ENCODE assay signal across 1 cellular context in genomic region chr4:83284161-83285021, GRCh38.
TF ChIP-seq lines count a peak whose summit lies in the region.

TSS of gene COQ2 (minus strand) at chr4:83284798. CDS start at chr4:83284764, 34 bp downstream.

TF ChIP-seq in K562, 482 proteins besides CTCF, POLR2A, EP300 and RAD21 (continued from another document and continues in another):
- TF ChIP-seq CHAMP1 (IDR thresholded peaks at IDR 0.05) (no peak), E2F1 (CRISPR knock-in tag; IDR thresholded peaks at IDR 0.05) (peak; percentile 62; the same call in 1 of the 2 replicates), NR2C1 (IDR thresholded peaks at IDR 0.05) (no peak), NR2C1 (tag; IDR thresholded peaks at IDR 0.05) (no peak), EGR1 (conservative IDR thresholded peaks at IDR 0.05) (no peak), HLTF (IDR thresholded peaks at IDR 0.05) (no peak), ZNF282 (CRISPR knock-in tag; IDR thresholded peaks at IDR 0.05) (no peak), KAT7 (CRISPR knock-in tag; IDR thresholded peaks at IDR 0.05; ENCODE audit: borderline replicate concordance) (no peak), PYGO2 (tag; IDR thresholded peaks at IDR 0.05) (no peak), TEAD2 (tag; IDR thresholded peaks at IDR 0.05) (no peak), PHF21A (IDR thresholded peaks at IDR 0.05; ENCODE audit: borderline replicate concordance, low read depth) (no peak), NONO (IDR thresholded peaks at IDR 0.05; ENCODE audit: low read depth in 2 of 2, low read length in 1 of 2) (peak; percentile 88 to 96), E2F5 (CRISPR knock-in tag; IDR thresholded peaks at IDR 0.05) (peak; percentile 86), CBFA2T3 (IDR thresholded peaks at IDR 0.05) (no peak), GATAD2B (IDR thresholded peaks at IDR 0.05; ENCODE audit: borderline replicate concordance) (peak; percentile 98), NFE2L1 (tag; IDR thresholded peaks at IDR 0.05; ENCODE audit: borderline replicate concordance, low read depth) (no peak), POLR2B (IDR thresholded peaks at IDR 0.05; ENCODE audit: low read depth, partially characterized antibody) (peak; percentile 79), BMI1 (IDR thresholded peaks at IDR 0.05; ENCODE audit: low read length) (no peak), THAP12 (CRISPR knock-in tag; IDR thresholded peaks at IDR 0.05) (peak; percentile 91), ETV6 (IDR thresholded peaks at IDR 0.05; ENCODE audit: borderline replicate concordance in 1 of 2, low read depth in 2 of 2, low read length in 1 of 2) (no peak), ETV6 (CRISPR knock-in tag; IDR thresholded peaks at IDR 0.05; ENCODE audit: borderline replicate concordance) (peak; percentile 66; the same call in 1 of the 2 replicates), NBN (IDR thresholded peaks at IDR 0.05; ENCODE audit: low read depth) (no peak; the same call in 1 of the 2 replicates), ZFPM2 (CRISPR knock-in tag; IDR thresholded peaks at IDR 0.05) (no peak), SP2 (IDR thresholded peaks at IDR 0.05; ENCODE audit: extremely low read depth, low read depth, low read length, poor library complexity, severe bottlenecking) (no peak), CBX5 (IDR thresholded peaks at IDR 0.05; ENCODE audit: borderline replicate concordance, low read depth) (no peak), TCFL5 (CRISPR knock-in tag; conservative IDR thresholded peaks at IDR 0.05) (no peak), HDAC6 (IDR thresholded peaks at IDR 0.05; ENCODE audit: low read depth, low read length) (no peak), RBBP5 (IDR thresholded peaks at IDR 0.05; ENCODE audit: borderline replicate concordance, insufficient read depth, low read length, poor library complexity, severe bottlenecking) (no peak), ZNF347 (CRISPR knock-in tag; IDR thresholded peaks at IDR 0.05; ENCODE audit: low read depth) (no peak), ARID2 (IDR thresholded peaks at IDR 0.05) (no peak), ZBTB49 (CRISPR knock-in tag; IDR thresholded peaks at IDR 0.05; ENCODE audit: borderline replicate concordance) (no peak), ZNF77 (CRISPR knock-in tag; IDR thresholded peaks at IDR 0.05) (no peak), NKRF (IDR thresholded peaks at IDR 0.05; ENCODE audit: borderline replicate concordance) (0 out of 2 replicates have a peak, but pooled peaks have one; percentile 49), TOE1 (IDR thresholded peaks at IDR 0.05; ENCODE audit: borderline replicate concordance) (no peak), TOE1 (CRISPR knock-in tag; IDR thresholded peaks at IDR 0.05; ENCODE audit: borderline replicate concordance, low read depth) (peak; percentile 97), ATF3 (IDR thresholded peaks at IDR 0.05) (peak; percentile 73), ATF3 (CRISPR knock-in tag; conservative IDR thresholded peaks at IDR 0.05) (0 out of 2 replicates have a peak, but pooled peaks have one; percentile 8), TRIM25 (IDR thresholded peaks at IDR 0.05; ENCODE audit: borderline replicate concordance) (no peak), SMARCE1 (IDR thresholded peaks at IDR 0.05) (no peak), PHTF2 (CRISPR knock-in tag; IDR thresholded peaks at IDR 0.05) (no peak), L3MBTL2 (IDR thresholded peaks at IDR 0.05) (peak; percentile 87), MXI1 (IDR thresholded peaks at IDR 0.05; ENCODE audit: low read depth, low read length) (no peak), TBP (optimal IDR thresholded peaks at IDR 0.05; ENCODE audit: low read depth, low read length) (peak; percentile 70), VEZF1 (CRISPR knock-in tag; IDR thresholded peaks at IDR 0.05) (peak; percentile 86), TFE3 (CRISPR knock-in tag; IDR thresholded peaks at IDR 0.05) (no peak), PCBP2 (IDR thresholded peaks at IDR 0.05; ENCODE audit: low read depth, low read length, poor library complexity, severe bottlenecking) (no peak), ZNF124 (CRISPR knock-in tag; IDR thresholded peaks at IDR 0.05) (no peak), ZNF764 (CRISPR knock-in tag; IDR thresholded peaks at IDR 0.05; ENCODE audit: low read depth) (no peak), KDM2B (CRISPR knock-in tag; IDR thresholded peaks at IDR 0.05) (peak; percentile 43; the same call in 1 of the 2 replicates), KDM1A (IDR thresholded peaks at IDR 0.05) (no peak), IFI16 (CRISPR knock-in tag; IDR thresholded peaks at IDR 0.05) (no peak), CBX1 (IDR thresholded peaks at IDR 0.05; ENCODE audit: low read depth) (no peak; the same call in 1 of the 2 replicates), XRCC3 (IDR thresholded peaks at IDR 0.05) (no peak), SAP30 (IDR thresholded peaks at IDR 0.05; ENCODE audit: borderline replicate concordance, insufficient read depth, low read depth, low read length, poor library complexity, severe bottlenecking) (peak; percentile 89), ZNF146 (CRISPR knock-in tag; IDR thresholded peaks at IDR 0.05; ENCODE audit: unreplicated experiment) (no peak)
